In genomic region chr7:101154693-101155102, GRCh38 we compare ENCODE assay signal across 1 cellular context.
TF ChIP-seq lines count a peak whose summit lies in the region.

No MANE protein-coding gene starts in this region.

TF ChIP-seq in HCT116, 20 proteins besides CTCF, POLR2A, EP300 and RAD21 (continued from another document):
- no peak for TF ChIP-seq REST (IDR thresholded peaks at IDR 0.05; ENCODE audit: low read depth)
- 0 out of 2 replicates have a peak, but pooled peaks have one; percentile 5 for TF ChIP-seq POLR2AphosphoS5 (IDR thresholded peaks at IDR 0.05; ENCODE audit: low read depth, low read length)
- TF ChIP-seq ZFX (IDR thresholded peaks at IDR 0.05), result peak; percentile 50
- no peak for TF ChIP-seq JUND (IDR thresholded peaks at IDR 0.05)
TF ChIP-seq in HCT116: peak in this region for 2.
